ENCODE assay signal across 22 cellular contexts in the genomic region with DNA sequence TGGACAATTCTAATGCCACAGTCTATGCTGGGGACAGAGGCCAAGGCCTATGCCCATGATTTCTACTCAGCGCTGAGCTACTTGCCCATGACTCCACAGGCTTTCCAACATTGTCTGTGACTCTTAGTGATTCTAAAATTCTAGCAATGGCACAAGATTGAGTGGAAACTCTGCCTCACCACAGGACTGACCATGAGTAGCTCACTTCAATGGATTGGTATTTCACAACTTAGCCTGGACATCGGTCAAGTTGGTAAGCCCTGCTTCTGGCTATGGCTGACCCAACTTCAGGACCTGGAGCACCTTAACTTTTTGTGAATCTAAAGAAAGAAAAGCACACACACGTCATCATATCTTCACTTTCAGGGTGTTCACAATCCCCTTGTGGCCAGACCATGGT.
"Had no signal": no experiment of that assay in that cellular context is flagged by ENCODE, and none has a peak within 500 bp of the region (broad histone marks: within the 10 kb centered on the region; RNA-seq: fewer than 3 reads in every experiment).

No MANE protein-coding gene starts in this region.

- H3K27me3 Mint-ChIP-seq: IgD-negative memory B cell had no signal

- H3K4me3 ChIP-seq: K562, SJSA1, SK-N-MC had no signal

- DNase-seq: Kasumi-1, MM.1S, MV-4-11, NCI-H1048, NCI-H1105, NCI-H1417, NCI-H1436 treated with DMSO at 0.1 percent for 48 hours, NCI-H1694, NCI-H187 treated with DMSO at 0.1 percent for 48 hours, NCI-H2029 treated with DMSO at 0.1 percent for 48 hours, NCI-H2171 treated with DMSO at 0.1 percent for 48 hours, NCI-H524, NCI-H526 treated with DMSO at 0.1 percent for 48 hours, NCI-H748 treated with DMSO at 0.1 percent for 48 hours, Right ventricle myocardium superior, RPMI8226, SIG-M5 had no signal

- H3K27me3 ChIP-seq: SJSA1 had no signal

- H3K27ac ChIP-seq: KMS-11, SJSA1, SK-N-MC had no signal

- ATAC-seq: K562 had no signal

- H3K9me3 ChIP-seq: SJSA1 had no signal

- H3K9me3 Mint-ChIP-seq: IgD-negative memory B cell had no signal
